ENCODE assay signal across 9 cellular contexts in the genomic region with DNA sequence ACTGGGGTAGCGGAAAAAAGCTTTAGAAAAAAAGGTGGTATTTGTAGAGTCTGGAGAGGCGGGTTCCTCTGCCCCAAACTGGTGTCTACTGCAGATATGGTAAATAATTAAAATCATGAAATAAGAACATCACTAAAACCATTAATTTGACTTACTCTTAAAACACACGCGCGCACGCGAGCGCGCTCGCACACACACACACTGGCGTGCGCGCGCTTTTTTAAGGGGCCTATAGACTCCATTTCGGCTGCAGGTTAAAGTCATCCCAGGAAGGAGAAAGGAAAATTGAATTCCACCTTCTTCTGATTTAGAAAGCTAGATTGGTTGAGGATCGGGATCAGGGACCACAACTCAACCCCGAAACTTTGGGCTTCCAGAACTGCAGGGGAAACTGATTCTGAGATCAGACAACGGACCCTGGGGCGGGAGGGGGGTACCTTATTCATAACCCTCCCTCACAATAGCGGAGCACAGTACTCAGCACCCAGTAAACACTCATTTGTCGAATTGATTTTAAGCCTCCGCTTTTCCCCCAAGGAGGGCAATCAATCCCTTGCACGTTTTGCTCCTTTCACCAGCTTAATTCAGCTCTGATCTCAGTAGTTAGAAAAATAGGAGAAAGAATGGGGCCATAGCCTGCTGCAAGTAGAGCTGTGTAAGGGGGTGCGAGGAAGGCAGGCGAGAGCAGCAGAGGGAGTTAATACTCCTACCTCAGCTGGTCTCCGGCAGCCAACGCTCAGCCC. TPM values are rescaled to one million over a fixed set of nuclear protein-coding genes. Genes with fewer than 3 reads are reported as not detected.
DNase-seq lines count a peak whose midpoint lies in the region; ATAC-seq and TF ChIP-seq lines count a peak whose summit lies in the region.
"Had no signal": no experiment of that assay in that cellular context is flagged by ENCODE, and none has a peak within 500 bp of the region (broad histone marks: within the 10 kb centered on the region; RNA-seq: fewer than 3 reads in every experiment).

No MANE protein-coding gene starts in this region.

- peaks cover 13% of the 10 kb centered on the region for H3K4me1 ChIP-seq in HUES64 (ENCODE audit: insufficient read depth, low read length)
- H3K4me1 ChIP-seq in endodermal cell (ENCODE audit: control insufficient read depth, insufficient read depth, low read length) = peaks cover 3% of the 10 kb centered on the region
- peaks cover 19% of the 10 kb centered on the region for H3K4me1 ChIP-seq in stomach smooth muscle (ENCODE audit: control insufficient read depth, insufficient read depth, low read length)

- DNase-seq in endodermal cell (no peak), midbrain (lab: John Stamatoyannopoulos, UW) (peak; percentile 25), NCI-H2171 treated with DMSO at 0.1 percent for 48 hours (lab: John Stamatoyannopoulos, UW) (no peak)
- DNase-seq: NCI-H1436 treated with DMSO at 0.1 percent for 48 hours had no signal

- TF ChIP-seq CTCF in endodermal cell (conservative IDR thresholded peaks at IDR 0.05) = no peak

- H3K4me3 ChIP-seq in HUES64 (ENCODE audit: low read length) (peak overlapping the region; percentile 57), endodermal cell (ENCODE audit: low read length) (peak overlapping the region; percentile 84), stomach smooth muscle (ENCODE audit: low read length in 2 of 2) (peak overlapping the region; percentile 52 to 66)
- H3K4me3 ChIP-seq: GM12878 had no signal

- peak overlapping the region; percentile 64 for H3K4me3 Mint-ChIP-seq in endodermal cell

- H3K9me3 Mint-ChIP-seq in endodermal cell = no peaks in the 10 kb centered on the region

- 6% methylated on average over 26 of the region's 27 CpGs for WGBS in HUES64
- WGBS in endodermal cell (ENCODE audit: insufficient coverage in 1 of 2, insufficient read length in 1 of 2), 2 experiments = 15 to 35% methylated on average over 13 to 27 of the region's 27 CpGs

- H3K9me3 ChIP-seq in HUES64 (ENCODE audit: insufficient read depth, low read depth, low read length) (no peaks in the 10 kb centered on the region), endodermal cell (ENCODE audit: control insufficient read depth, low read length) (no peaks in the 10 kb centered on the region), stomach smooth muscle (ENCODE audit: control insufficient read depth in 2 of 2, low read length in 2 of 2) (peaks cover 0 to 2% of the 10 kb centered on the region in 2 donors)

- H3K27me3 Mint-ChIP-seq in endodermal cell (ENCODE audit: insufficient read depth) = peaks cover 77% of the 10 kb centered on the region

- peak overlapping the region; percentile 44 for H3K9ac ChIP-seq in HUES64 (ENCODE audit: low read depth, low read length)
- H3K9ac ChIP-seq in endodermal cell (ENCODE audit: extremely low read depth, low read length, poor library complexity, severe bottlenecking) = no peak overlapping the region
- H3K9ac ChIP-seq in stomach smooth muscle (ENCODE audit: low read length in 2 of 2) = no peak overlapping the region

- no peak for ATAC-seq in GM18517 (IDR thresholded peaks at IDR 0.05; ENCODE audit: unreplicated experiment)
- ATAC-seq in GM19328 (IDR thresholded peaks at IDR 0.05; ENCODE audit: unreplicated experiment) = no peak
- ATAC-seq: GM12878 had no signal

- no peaks in the 10 kb centered on the region for H3K36me3 Mint-ChIP-seq in endodermal cell (ENCODE audit: low read depth)

- H3K27ac Mint-ChIP-seq in endodermal cell = no peak overlapping the region

- peaks cover 25% of the 10 kb centered on the region for H3K4me1 Mint-ChIP-seq in endodermal cell

- H3K27me3 ChIP-seq in HUES64 (ENCODE audit: insufficient read depth, low read length) (peaks cover 84% of the 10 kb centered on the region), endodermal cell (ENCODE audit: control insufficient read depth, insufficient read depth, low read length, poor library complexity, severe bottlenecking) (peaks cover 86% of the 10 kb centered on the region), stomach smooth muscle (ENCODE audit: control insufficient read depth in 1 of 2, insufficient read depth in 2 of 2, low read length in 2 of 2) (peaks cover 28 to 32% of the 10 kb centered on the region in 2 donors)

- H3K27ac ChIP-seq in HUES64 (ENCODE audit: low read depth, low read length) (no peak overlapping the region), endodermal cell (ENCODE audit: low read depth, low read length) (no peak overlapping the region), stomach smooth muscle (ENCODE audit: low read length) (no peak overlapping the region)

- H3K36me3 ChIP-seq in HUES64 (ENCODE audit: insufficient read depth, low read length) (no peaks in the 10 kb centered on the region), endodermal cell (ENCODE audit: control insufficient read depth, insufficient read depth, low read length) (no peaks in the 10 kb centered on the region), stomach smooth muscle (ENCODE audit: control insufficient read depth in 2 of 2, insufficient read depth in 2 of 2, low read length in 2 of 2) (no peaks in the 10 kb centered on the region)

RNA-seq across cellular contexts. Expression of a gene that starts 0.5 kb away (rescaled TPM):
- 1.7 TPM for polyA plus RNA-seq in HUES64 (2013, experiment 1 of 2)
- 1.7 TPM for polyA plus RNA-seq in HUES64 (2013, experiment 2 of 2)
- under 1 TPM in 1 of 2 donors, not detected in 1; 0.26 TPM for total RNA-seq in endodermal cell
- 1.8 TPM for polyA plus RNA-seq in endodermal cell (2013, experiment 1 of 2)
- polyA plus RNA-seq in endodermal cell (2013, experiment 2 of 2) = 0.91 TPM
- total RNA-seq: GM12878 had no signal
- polyA plus RNA-seq: GM12878 had no signal
